1 cellular context compared by ENCODE assay signal in the genomic region with DNA sequence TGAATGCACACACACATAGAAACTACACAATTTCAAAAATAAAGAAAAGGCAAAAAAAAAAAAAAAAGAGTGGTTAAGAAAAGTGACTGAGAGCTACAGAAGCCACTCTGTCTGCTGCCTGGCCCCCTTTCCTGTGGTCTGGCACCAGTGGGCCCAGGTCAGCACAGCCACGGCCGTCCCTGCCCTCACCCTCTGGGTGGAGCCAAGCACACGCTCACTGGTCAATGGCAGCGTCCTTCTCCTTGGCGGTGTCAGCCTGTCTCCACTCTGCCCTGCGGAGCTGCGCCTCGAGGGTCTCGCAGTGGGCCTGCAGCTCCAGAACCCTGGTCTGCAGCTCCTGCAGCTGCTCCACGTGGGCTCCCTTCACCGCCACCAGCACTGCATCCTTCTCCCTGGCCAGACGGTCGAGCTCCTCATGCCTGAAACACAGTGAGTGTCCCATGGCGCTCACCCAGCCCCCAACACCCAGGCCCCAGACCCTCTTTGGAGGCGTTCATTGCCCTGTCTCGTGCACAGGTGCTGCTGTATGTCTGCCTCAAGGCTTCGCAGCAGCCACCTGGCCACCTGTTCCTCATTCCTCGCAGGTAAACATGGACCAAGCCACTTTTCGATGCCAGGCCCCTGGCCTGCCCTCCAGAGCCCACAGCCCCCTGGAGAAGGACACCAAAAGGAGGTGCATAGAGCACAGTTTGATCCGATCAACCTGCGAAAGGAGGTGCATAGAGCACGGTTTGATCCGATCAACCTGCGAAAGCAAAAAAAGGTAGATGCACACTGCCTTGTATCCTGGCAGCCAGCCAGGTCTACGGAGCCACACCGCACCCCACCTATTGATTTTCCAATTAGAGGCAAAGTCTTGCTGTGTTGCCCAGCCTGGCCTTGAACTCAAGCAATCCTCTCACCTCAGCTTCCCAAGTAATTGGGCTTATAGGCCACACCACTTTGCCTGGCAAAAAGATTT.
TF ChIP-seq lines count a peak whose summit lies in the region.

No MANE protein-coding gene starts in this region.

TF ChIP-seq in HepG2, 621 proteins besides CTCF, POLR2A, EP300 and RAD21 (continued from another document and continues in another):
- TF ChIP-seq, protein P1, sequence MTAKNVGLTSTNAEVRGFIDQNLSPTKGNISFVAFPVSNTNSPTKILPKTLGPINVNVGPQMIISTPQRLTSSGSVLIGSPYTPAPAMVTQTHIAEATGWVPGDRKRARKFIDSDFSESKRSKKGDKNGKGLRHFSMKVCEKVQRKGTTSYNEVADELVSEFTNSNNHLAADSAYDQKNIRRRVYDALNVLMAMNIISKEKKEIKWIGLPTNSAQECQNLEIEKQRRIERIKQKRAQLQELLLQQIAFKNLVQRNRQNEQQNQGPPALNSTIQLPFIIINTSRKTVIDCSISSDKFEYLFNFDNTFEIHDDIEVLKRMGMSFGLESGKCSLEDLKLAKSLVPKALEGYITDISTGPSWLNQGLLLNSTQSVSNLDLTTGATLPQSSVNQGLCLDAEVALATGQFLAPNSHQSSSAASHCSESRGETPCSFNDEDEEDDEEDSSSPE (CRISPR knock-in tag; IDR thresholded peaks at IDR 0.05), result no peak
- TF ChIP-seq ZNF253 (CRISPR knock-in tag; IDR thresholded peaks at IDR 0.05; ENCODE audit: borderline replicate concordance) (no peak), MTF2 (CRISPR knock-in tag; IDR thresholded peaks at IDR 0.05; ENCODE audit: borderline replicate concordance) (no peak), ZC3H13 (CRISPR knock-in tag; IDR thresholded peaks at IDR 0.05) (no peak), REL (CRISPR knock-in tag; conservative IDR thresholded peaks at IDR 0.05) (no peak), MAZ (IDR thresholded peaks at IDR 0.05; ENCODE audit: borderline replicate concordance, low read depth, low read length) (no peak), MAZ (CRISPR knock-in tag; IDR thresholded peaks at IDR 0.05; ENCODE audit: low read depth) (no peak), DNMT1 (CRISPR knock-in tag; IDR thresholded peaks at IDR 0.05) (no peak), ZNF839 (CRISPR knock-in tag; IDR thresholded peaks at IDR 0.05; ENCODE audit: borderline replicate concordance) (no peak), BHLHE40 (IDR thresholded peaks at IDR 0.05; ENCODE audit: low read length) (no peak), AKAP8 (CRISPR knock-in tag; IDR thresholded peaks at IDR 0.05) (no peak), ZNF17 (CRISPR knock-in tag; IDR thresholded peaks at IDR 0.05) (no peak), ZNF577 (CRISPR knock-in tag; IDR thresholded peaks at IDR 0.05; ENCODE audit: borderline replicate concordance, low read depth) (no peak), ZNF12 (CRISPR knock-in tag; IDR thresholded peaks at IDR 0.05) (no peak), ZNF230 (CRISPR knock-in tag; IDR thresholded peaks at IDR 0.05) (no peak), ZMAT3 (CRISPR knock-in tag; conservative IDR thresholded peaks at IDR 0.05) (no peak), ASH2L (IDR thresholded peaks at IDR 0.05; ENCODE audit: insufficient read length, low read depth, low read length) (no peak), NFRKB (IDR thresholded peaks at IDR 0.05) (no peak)
- TF ChIP-seq, protein P2, sequence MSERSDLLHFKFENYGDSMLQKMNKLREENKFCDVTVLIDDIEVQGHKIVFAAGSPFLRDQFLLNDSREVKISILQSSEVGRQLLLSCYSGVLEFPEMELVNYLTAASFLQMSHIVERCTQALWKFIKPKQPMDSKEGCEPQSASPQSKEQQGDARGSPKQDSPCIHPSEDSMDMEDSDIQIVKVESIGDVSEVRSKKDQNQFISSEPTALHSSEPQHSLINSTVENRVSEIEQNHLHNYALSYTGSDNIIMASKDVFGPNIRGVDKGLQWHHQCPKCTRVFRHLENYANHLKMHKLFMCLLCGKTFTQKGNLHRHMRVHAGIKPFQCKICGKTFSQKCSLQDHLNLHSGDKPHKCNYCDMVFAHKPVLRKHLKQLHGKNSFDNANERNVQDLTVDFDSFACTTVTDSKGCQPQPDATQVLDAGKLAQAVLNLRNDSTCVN (CRISPR knock-in tag; IDR thresholded peaks at IDR 0.05; ENCODE audit: borderline replicate concordance), result no peak
- TF ChIP-seq, protein P3, sequence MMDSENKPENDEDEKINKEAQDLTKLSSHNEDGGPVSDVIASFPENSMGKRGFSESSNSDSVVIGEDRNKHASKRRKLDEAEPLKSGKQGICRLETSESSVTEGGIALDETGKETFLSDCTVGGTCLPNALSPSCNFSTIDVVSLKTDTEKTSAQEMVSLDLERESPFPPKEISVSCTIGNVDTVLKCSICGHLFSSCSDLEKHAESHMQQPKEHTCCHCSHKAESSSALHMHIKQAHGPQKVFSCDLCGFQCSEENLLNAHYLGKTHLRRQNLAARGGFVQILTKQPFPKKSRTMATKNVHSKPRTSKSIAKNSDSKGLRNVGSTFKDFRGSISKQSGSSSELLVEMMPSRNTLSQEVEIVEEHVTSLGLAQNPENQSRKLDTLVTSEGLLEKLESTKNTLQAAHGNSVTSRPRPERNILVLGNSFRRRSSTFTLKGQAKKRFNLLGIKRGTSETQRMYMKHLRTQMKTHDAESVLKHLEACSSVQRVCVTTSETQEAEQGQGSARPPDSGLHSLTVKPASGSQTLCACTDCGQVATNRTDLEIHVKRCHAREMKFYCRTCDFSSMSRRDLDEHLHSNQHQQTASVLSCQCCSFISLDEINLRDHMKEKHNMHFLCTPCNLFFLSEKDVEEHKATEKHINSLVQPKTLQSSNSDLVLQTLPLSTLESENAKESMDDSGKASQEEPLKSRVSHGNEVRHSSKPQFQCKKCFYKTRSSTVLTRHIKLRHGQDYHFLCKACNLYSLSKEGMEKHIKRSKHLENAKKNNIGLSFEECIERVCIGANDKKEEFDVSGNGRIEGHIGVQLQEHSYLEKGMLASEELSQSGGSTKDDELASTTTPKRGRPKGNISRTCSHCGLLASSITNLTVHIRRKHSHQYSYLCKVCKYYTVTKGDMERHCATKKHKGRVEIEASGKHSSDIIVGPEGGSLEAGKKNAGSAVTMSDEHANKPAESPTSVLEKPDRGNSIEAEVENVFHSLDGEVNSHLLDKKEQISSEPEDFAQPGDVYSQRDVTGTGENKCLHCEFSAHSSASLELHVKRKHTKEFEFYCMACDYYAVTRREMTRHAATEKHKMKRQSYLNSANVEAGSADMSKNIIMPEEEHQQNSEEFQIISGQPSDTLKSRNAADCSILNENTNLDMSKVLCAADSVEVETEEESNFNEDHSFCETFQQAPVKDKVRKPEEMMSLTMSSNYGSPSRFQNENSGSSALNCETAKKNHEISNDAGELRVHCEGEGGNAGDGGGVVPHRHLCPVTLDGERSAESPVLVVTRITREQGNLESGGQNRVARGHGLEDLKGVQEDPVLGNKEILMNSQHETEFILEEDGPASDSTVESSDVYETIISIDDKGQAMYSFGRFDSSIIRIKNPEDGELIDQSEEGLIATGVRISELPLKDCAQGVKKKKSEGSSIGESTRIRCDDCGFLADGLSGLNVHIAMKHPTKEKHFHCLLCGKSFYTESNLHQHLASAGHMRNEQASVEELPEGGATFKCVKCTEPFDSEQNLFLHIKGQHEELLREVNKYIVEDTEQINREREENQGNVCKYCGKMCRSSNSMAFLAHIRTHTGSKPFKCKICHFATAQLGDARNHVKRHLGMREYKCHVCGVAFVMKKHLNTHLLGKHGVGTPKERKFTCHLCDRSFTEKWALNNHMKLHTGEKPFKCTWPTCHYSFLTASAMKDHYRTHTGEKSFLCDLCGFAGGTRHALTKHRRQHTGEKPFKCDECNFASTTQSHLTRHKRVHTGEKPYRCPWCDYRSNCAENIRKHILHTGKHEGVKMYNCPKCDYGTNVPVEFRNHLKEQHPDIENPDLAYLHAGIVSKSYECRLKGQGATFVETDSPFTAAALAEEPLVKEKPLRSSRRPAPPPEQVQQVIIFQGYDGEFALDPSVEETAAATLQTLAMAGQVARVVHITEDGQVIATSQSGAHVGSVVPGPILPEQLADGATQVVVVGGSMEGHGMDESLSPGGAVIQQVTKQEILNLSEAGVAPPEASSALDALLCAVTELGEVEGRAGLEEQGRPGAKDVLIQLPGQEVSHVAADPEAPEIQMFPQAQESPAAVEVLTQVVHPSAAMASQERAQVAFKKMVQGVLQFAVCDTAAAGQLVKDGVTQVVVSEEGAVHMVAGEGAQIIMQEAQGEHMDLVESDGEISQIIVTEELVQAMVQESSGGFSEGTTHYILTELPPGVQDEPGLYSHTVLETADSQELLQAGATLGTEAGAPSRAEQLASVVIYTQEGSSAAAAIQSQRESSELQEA (CRISPR knock-in tag; IDR thresholded peaks at IDR 0.05; ENCODE audit: not compliant biosample characterization), result no peak
- TF ChIP-seq, protein P4, sequence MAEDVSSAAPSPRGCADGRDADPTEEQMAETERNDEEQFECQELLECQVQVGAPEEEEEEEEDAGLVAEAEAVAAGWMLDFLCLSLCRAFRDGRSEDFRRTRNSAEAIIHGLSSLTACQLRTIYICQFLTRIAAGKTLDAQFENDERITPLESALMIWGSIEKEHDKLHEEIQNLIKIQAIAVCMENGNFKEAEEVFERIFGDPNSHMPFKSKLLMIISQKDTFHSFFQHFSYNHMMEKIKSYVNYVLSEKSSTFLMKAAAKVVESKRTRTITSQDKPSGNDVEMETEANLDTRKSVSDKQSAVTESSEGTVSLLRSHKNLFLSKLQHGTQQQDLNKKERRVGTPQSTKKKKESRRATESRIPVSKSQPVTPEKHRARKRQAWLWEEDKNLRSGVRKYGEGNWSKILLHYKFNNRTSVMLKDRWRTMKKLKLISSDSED (CRISPR knock-in tag; IDR thresholded peaks at IDR 0.05), result no peak
- TF ChIP-seq, protein P5, sequence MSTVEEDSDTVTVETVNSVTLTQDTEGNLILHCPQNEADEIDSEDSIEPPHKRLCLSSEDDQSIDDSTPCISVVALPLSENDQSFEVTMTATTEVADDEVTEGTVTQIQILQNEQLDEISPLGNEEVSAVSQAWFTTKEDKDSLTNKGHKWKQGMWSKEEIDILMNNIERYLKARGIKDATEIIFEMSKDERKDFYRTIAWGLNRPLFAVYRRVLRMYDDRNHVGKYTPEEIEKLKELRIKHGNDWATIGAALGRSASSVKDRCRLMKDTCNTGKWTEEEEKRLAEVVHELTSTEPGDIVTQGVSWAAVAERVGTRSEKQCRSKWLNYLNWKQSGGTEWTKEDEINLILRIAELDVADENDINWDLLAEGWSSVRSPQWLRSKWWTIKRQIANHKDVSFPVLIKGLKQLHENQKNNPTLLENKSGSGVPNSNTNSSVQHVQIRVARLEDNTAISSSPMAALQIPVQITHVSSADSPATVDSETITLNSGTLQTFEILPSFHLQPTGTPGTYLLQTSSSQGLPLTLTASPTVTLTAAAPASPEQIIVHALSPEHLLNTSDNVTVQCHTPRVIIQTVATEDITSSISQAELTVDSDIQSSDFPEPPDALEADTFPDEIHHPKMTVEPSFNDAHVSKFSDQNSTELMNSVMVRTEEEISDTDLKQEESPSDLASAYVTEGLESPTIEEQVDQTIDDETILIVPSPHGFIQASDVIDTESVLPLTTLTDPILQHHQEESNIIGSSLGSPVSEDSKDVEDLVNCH (CRISPR knock-in tag; IDR thresholded peaks at IDR 0.05), result no peak
- TF ChIP-seq, protein P6, sequence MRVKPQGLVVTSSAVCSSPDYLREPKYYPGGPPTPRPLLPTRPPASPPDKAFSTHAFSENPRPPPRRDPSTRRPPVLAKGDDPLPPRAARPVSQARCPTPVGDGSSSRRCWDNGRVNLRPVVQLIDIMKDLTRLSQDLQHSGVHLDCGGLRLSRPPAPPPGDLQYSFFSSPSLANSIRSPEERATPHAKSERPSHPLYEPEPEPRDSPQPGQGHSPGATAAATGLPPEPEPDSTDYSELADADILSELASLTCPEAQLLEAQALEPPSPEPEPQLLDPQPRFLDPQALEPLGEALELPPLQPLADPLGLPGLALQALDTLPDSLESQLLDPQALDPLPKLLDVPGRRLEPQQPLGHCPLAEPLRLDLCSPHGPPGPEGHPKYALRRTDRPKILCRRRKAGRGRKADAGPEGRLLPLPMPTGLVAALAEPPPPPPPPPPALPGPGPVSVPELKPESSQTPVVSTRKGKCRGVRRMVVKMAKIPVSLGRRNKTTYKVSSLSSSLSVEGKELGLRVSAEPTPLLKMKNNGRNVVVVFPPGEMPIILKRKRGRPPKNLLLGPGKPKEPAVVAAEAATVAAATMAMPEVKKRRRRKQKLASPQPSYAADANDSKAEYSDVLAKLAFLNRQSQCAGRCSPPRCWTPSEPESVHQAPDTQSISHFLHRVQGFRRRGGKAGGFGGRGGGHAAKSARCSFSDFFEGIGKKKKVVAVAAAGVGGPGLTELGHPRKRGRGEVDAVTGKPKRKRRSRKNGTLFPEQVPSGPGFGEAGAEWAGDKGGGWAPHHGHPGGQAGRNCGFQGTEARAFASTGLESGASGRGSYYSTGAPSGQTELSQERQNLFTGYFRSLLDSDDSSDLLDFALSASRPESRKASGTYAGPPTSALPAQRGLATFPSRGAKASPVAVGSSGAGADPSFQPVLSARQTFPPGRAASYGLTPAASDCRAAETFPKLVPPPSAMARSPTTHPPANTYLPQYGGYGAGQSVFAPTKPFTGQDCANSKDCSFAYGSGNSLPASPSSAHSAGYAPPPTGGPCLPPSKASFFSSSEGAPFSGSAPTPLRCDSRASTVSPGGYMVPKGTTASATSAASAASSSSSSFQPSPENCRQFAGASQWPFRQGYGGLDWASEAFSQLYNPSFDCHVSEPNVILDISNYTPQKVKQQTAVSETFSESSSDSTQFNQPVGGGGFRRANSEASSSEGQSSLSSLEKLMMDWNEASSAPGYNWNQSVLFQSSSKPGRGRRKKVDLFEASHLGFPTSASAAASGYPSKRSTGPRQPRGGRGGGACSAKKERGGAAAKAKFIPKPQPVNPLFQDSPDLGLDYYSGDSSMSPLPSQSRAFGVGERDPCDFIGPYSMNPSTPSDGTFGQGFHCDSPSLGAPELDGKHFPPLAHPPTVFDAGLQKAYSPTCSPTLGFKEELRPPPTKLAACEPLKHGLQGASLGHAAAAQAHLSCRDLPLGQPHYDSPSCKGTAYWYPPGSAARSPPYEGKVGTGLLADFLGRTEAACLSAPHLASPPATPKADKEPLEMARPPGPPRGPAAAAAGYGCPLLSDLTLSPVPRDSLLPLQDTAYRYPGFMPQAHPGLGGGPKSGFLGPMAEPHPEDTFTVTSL (CRISPR knock-in tag; IDR thresholded peaks at IDR 0.05; ENCODE audit: borderline replicate concordance), result no peak
- TF ChIP-seq, protein P7, sequence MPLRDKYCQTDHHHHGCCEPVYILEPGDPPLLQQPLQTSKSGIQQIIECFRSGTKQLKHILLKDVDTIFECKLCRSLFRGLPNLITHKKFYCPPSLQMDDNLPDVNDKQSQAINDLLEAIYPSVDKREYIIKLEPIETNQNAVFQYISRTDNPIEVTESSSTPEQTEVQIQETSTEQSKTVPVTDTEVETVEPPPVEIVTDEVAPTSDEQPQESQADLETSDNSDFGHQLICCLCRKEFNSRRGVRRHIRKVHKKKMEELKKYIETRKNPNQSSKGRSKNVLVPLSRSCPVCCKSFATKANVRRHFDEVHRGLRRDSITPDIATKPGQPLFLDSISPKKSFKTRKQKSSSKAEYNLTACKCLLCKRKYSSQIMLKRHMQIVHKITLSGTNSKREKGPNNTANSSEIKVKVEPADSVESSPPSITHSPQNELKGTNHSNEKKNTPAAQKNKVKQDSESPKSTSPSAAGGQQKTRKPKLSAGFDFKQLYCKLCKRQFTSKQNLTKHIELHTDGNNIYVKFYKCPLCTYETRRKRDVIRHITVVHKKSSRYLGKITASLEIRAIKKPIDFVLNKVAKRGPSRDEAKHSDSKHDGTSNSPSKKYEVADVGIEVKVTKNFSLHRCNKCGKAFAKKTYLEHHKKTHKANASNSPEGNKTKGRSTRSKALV (CRISPR knock-in tag; IDR thresholded peaks at IDR 0.05), result no peak
- TF ChIP-seq, protein P8, sequence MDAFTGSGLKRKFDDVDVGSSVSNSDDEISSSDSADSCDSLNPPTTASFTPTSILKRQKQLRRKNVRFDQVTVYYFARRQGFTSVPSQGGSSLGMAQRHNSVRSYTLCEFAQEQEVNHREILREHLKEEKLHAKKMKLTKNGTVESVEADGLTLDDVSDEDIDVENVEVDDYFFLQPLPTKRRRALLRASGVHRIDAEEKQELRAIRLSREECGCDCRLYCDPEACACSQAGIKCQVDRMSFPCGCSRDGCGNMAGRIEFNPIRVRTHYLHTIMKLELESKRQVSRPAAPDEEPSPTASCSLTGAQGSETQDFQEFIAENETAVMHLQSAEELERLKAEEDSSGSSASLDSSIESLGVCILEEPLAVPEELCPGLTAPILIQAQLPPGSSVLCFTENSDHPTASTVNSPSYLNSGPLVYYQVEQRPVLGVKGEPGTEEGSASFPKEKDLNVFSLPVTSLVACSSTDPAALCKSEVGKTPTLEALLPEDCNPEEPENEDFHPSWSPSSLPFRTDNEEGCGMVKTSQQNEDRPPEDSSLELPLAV (CRISPR knock-in tag; conservative IDR thresholded peaks at IDR 0.05; ENCODE audit: low read depth), result no peak
